1 cellular context compared by ENCODE assay signal in the genomic region with DNA sequence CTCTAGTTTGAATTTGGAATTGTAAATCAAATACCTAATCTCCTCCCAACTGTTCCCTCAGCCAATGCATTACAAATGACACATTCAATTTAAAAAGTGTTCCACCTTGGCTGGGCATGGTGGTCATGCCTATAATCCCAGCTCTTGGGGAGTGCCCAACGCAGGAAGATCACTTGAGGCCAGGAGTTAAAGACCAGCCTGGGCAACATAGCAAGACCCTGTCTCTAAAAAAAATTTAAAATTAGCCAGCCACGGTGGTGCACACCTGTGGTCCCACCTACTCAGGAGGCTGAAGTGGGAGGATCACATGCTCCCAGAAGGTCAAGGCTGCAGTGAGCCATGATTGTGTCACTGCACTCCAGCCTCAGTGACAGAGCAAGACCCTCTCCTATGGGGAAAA.
TF ChIP-seq lines count a peak whose summit lies in the region.

No MANE protein-coding gene starts in this region.

TF ChIP-seq in K562, 482 proteins besides CTCF, POLR2A, EP300 and RAD21:
- TF ChIP-seq ZNF121 (CRISPR knock-in tag; conservative IDR thresholded peaks at IDR 0.05): 0 out of 2 replicates have a peak, but pooled peaks have one; percentile 22
- TF ChIP-seq POLR2AphosphoS5 (IDR thresholded peaks at IDR 0.05; ENCODE audit: control insufficient read depth, insufficient read depth, low read depth, low read length): no peak
- TF ChIP-seq HIVEP1 (CRISPR knock-in tag; IDR thresholded peaks at IDR 0.05): no peak
- no peak for TF ChIP-seq BACH1 (tag; IDR thresholded peaks at IDR 0.05)
- no peak for TF ChIP-seq FOXM1 (IDR thresholded peaks at IDR 0.05; ENCODE audit: low read depth)
- TF ChIP-seq FOXM1 (CRISPR knock-in tag; IDR thresholded peaks at IDR 0.05; ENCODE audit: low read depth): no peak
